In genomic region chr17:36705651-36706436, GRCh38 we compare ENCODE assay signal across 10 cellular contexts.
DNase-seq lines count a peak whose midpoint lies in the region; ATAC-seq and TF ChIP-seq lines count a peak whose summit lies in the region.
"Had no signal": no experiment of that assay in that cellular context is flagged by ENCODE, and none has a peak within 500 bp of the region (broad histone marks: within the 10 kb centered on the region; RNA-seq: fewer than 3 reads in every experiment).

No MANE protein-coding gene starts in this region.

- H2AFZ ChIP-seq in Karpas-422 (ENCODE audit: low read length) (no peak overlapping the region), PC-3 (ENCODE audit: low read length) (no peak overlapping the region)

- peak; percentile 80 for DNase-seq in DMS53 (lab: John Stamatoyannopoulos, UW)
- peak; percentile 81 for DNase-seq in Karpas-422
- peak; percentile 44 for DNase-seq in PC-3
- DNase-seq in glutamatergic neuron = peak; percentile 56
- peak; percentile 50 for DNase-seq in stimulated activated CD4-positive, alpha-beta T cell treated with anti-CD3 and anti-CD28 coated beads, Interleukin-1b, Interleukin-23, amount 100 ng/mL, for 48 hours
- no peak for DNase-seq in coronary artery (ENCODE audit: low spot score)
- DNase-seq: right cardiac atrium had no signal

- H3K27ac ChIP-seq in Karpas-422 (ENCODE audit: low read length) (no peak overlapping the region), PC-3 (ENCODE audit: low read length) (no peak overlapping the region), coronary artery (no peak overlapping the region)
- H3K27ac ChIP-seq: SJSA1 had no signal

- no peaks in the 10 kb centered on the region for H3K4me1 Mint-ChIP-seq in activated T-helper 17 cell treated with anti-CD3 and anti-CD28 coated beads, Interleukin-2, amount 50 U/mL, for 72 hours
- H3K4me1 Mint-ChIP-seq in glutamatergic neuron (ENCODE audit: low read depth, unreplicated experiment) = peaks cover 14% of the 10 kb centered on the region

- H3K9me2 ChIP-seq in Karpas-422 (replicated peaks; ENCODE audit: insufficient read depth, low read length) (no peaks in the 10 kb centered on the region), PC-3 (replicated peaks; ENCODE audit: low read length) (no peaks in the 10 kb centered on the region)

- H3K4me3 Mint-ChIP-seq in activated T-helper 17 cell treated with anti-CD3 and anti-CD28 coated beads, Interleukin-2, amount 50 U/mL, for 72 hours = no peak overlapping the region
- H3K4me3 Mint-ChIP-seq in glutamatergic neuron (ENCODE audit: unreplicated experiment) = no peak overlapping the region

- no peak overlapping the region for H3K4me2 ChIP-seq in Karpas-422 (ENCODE audit: low read depth, low read length, poor library complexity, severe bottlenecking)
- no peak overlapping the region; the same call in 1 of the 2 replicates for H3K4me2 ChIP-seq in PC-3 (ENCODE audit: low read length)

- H3K4me3 ChIP-seq in Karpas-422 (ENCODE audit: low read length) (no peak overlapping the region), PC-3 (ENCODE audit: low read length) (no peak overlapping the region), coronary artery (no peak overlapping the region)
- H3K4me3 ChIP-seq: SJSA1 had no signal

- H3K27me3 ChIP-seq in Karpas-422 (ENCODE audit: low read length) = no peaks in the 10 kb centered on the region
- H3K27me3 ChIP-seq in PC-3 (ENCODE audit: low read length) = peaks cover 12% of the 10 kb centered on the region; the same call in 1 of the 2 replicates
- H3K27me3 ChIP-seq: SJSA1 had no signal

- TF ChIP-seq CTCF in PC-3 (conservative IDR thresholded peaks at IDR 0.05; ENCODE audit: low read depth, low read length) = peak; percentile 69
- TF ChIP-seq CTCF in glutamatergic neuron (IDR thresholded peaks at IDR 0.05; ENCODE audit: partially characterized antibody, unreplicated experiment) = peak; percentile 53
- no peak for TF ChIP-seq CTCF in coronary artery (IDR thresholded peaks at IDR 0.05)

- no TSS peak for BruUV-seq in PC-3 (replicated peaks; lab: Mats Ljungman, UMichigan)

- POLR2A ChIA-PET in PC-3 (lab: Charles Lee; ENCODE audit: unreplicated experiment) = no interaction called here

- no peaks in the 10 kb centered on the region for H3F3A ChIP-seq in PC-3 (ENCODE audit: low read length, unreplicated experiment)

- H3K36me3 Mint-ChIP-seq in activated T-helper 17 cell treated with anti-CD3 and anti-CD28 coated beads, Interleukin-2, amount 50 U/mL, for 72 hours (ENCODE audit: low read depth) = no peaks in the 10 kb centered on the region
- no peaks in the 10 kb centered on the region for H3K36me3 Mint-ChIP-seq in glutamatergic neuron (ENCODE audit: unreplicated experiment)

- H3K4me1 ChIP-seq in Karpas-422 (ENCODE audit: low read length) (no peaks in the 10 kb centered on the region), PC-3 (ENCODE audit: insufficient read depth, low read length) (no peaks in the 10 kb centered on the region)
- H3K4me1 ChIP-seq: SJSA1 had no signal

- H3K9me3 ChIP-seq in Karpas-422 (ENCODE audit: low read length) = no peaks in the 10 kb centered on the region
- no peaks in the 10 kb centered on the region for H3K9me3 ChIP-seq in PC-3 (ENCODE audit: low read length)
- H3K9me3 ChIP-seq: SJSA1 had no signal

- H3K27ac Mint-ChIP-seq in activated T-helper 17 cell treated with anti-CD3 and anti-CD28 coated beads, Interleukin-2, amount 50 U/mL, for 72 hours = no peak overlapping the region
- no peak overlapping the region for H3K27ac Mint-ChIP-seq in glutamatergic neuron (ENCODE audit: unreplicated experiment)

- CTCF ChIA-PET in PC-3 (lab: Charles Lee) = no interaction called here

- ATAC-seq in PC-3 = peak; percentile 84
- ATAC-seq in activated T-helper 17 cell treated with anti-CD3 and anti-CD28 coated beads, Interleukin-2, amount 50 U/mL, for 72 hours (replicated peaks) = peak; percentile 83
- ATAC-seq in GM21515 (IDR thresholded peaks at IDR 0.05; ENCODE audit: unreplicated experiment) = no peak

- H3K36me3 ChIP-seq in Karpas-422 (ENCODE audit: insufficient read depth, low read length) (no peaks in the 10 kb centered on the region), PC-3 (ENCODE audit: low read depth, low read length) (no peaks in the 10 kb centered on the region)
- H3K36me3 ChIP-seq: SJSA1 had no signal

- no peaks in the 10 kb centered on the region for H3K79me2 ChIP-seq in Karpas-422 (ENCODE audit: low read length)
- H3K79me2 ChIP-seq in PC-3 (ENCODE audit: low read length) = no peaks in the 10 kb centered on the region

- intact Hi-C loops in PC-3 (cut with micrococcal nuclease) = no loop called here

- H4K20me1 ChIP-seq in Karpas-422 (ENCODE audit: insufficient read depth, low read depth, low read length) (no peaks in the 10 kb centered on the region; the same call in none of the 2 replicates), PC-3 (ENCODE audit: low read length) (no peaks in the 10 kb centered on the region)

- peaks cover 25% of the 10 kb centered on the region for H3K27me3 Mint-ChIP-seq in activated T-helper 17 cell treated with anti-CD3 and anti-CD28 coated beads, Interleukin-2, amount 50 U/mL, for 72 hours
- peaks cover 20% of the 10 kb centered on the region for H3K27me3 Mint-ChIP-seq in glutamatergic neuron (ENCODE audit: unreplicated experiment)

- no peaks in the 10 kb centered on the region for H3K9me3 Mint-ChIP-seq in activated T-helper 17 cell treated with anti-CD3 and anti-CD28 coated beads, Interleukin-2, amount 50 U/mL, for 72 hours
- peaks cover 5% of the 10 kb centered on the region for H3K9me3 Mint-ChIP-seq in glutamatergic neuron (ENCODE audit: unreplicated experiment)

- H3K9ac ChIP-seq in Karpas-422 (ENCODE audit: low read length) (no peak overlapping the region), PC-3 (ENCODE audit: low read length) (no peak overlapping the region)
